ENCODE assay signal across 8 cellular contexts in genomic region chr7:2844153-2845077, GRCh38. TPM values are rescaled to one million over a fixed set of nuclear protein-coding genes. Genes with fewer than 3 reads are reported as not detected.
A peak's percentile ranks its signal among the peaks of the same experiment; 100 is the strongest.
DNase-seq lines count a peak whose midpoint lies in the region; ATAC-seq and TF ChIP-seq lines count a peak whose summit lies in the region.

GNA12 (minus strand) TSS chr7:2844308; CDS start chr7:2844161, 147 bp downstream.

- no peaks in the 10 kb centered on the region for H3K27me3 ChIP-seq in RWPE2 (ENCODE audit: insufficient read depth, poor library complexity, severe bottlenecking)

- H3K27ac ChIP-seq in RWPE2 (ENCODE audit: poor library complexity, severe bottlenecking): peak within 1 kb of the TSS; percentile 37

- no peaks in the 10 kb centered on the region for H3K9me3 ChIP-seq in RWPE2 (ENCODE audit: severe bottlenecking)

- intact Hi-C loops in activated T-helper 2 cell treated with anti-CD3 and anti-CD28 coated beads, Interferon-gamma antibody, Interleukin-2, Interleukin-4, amounts not matched to agents 10 μg/mL and 5 μg/mL and 100 μg/mL, durations not matched to agents 14 hours and 24 hours and 36 hours (cut with micrococcal nuclease): loop anchor here (2.0 to 5.0 kb wide), 2 partner anchors 72 to 87 kb away; no protein-coding TSS in a partner anchor

- DNase-seq in EH (ENCODE audit: low read depth) (peak; percentile 98), H4 (ENCODE audit: low spot score) (peak; percentile 100), LoVo (ENCODE audit: low spot score) (peak; percentile 100), RWPE2 (ENCODE audit: low spot score) (peak; percentile 97), fibroblast of peridontal ligament (ENCODE audit: extremely low read depth) (peak; percentile 97)
- DNase-seq in activated T-helper 2 cell treated with anti-CD3 and anti-CD28 coated beads, Interferon-gamma antibody, Interleukin-2, Interleukin-4, amounts not matched to agents 10 μg/mL and 5 μg/mL and 100 μg/mL, durations not matched to agents 14 hours and 24 hours and 36 hours (ENCODE audit: low spot score): peak; percentile 99

- no peaks in the 10 kb centered on the region for H3K27me3 Mint-ChIP-seq in activated T-helper 2 cell treated with anti-CD3 and anti-CD28 coated beads, Interferon-gamma antibody, Interleukin-2, Interleukin-4, amounts not matched to agents 10 μg/mL and 5 μg/mL and 100 μg/mL, durations not matched to agents 14 hours and 24 hours and 36 hours (ENCODE audit: low read depth)
- H3K27me3 Mint-ChIP-seq in nephron (ENCODE audit: low read depth): no peaks in the 10 kb centered on the region
- H3K27me3 Mint-ChIP-seq in stimulated activated naive CD8-positive, alpha-beta T cell treated with anti-CD3 and anti-CD28 coated beads, Interleukin-15, Interleukin-2, amounts not matched to agents 100 ng/mL and 50 ng/mL, for 24 hours: no peaks in the 10 kb centered on the region

- H3K27ac Mint-ChIP-seq in activated T-helper 2 cell treated with anti-CD3 and anti-CD28 coated beads, Interferon-gamma antibody, Interleukin-2, Interleukin-4, amounts not matched to agents 10 μg/mL and 5 μg/mL and 100 μg/mL, durations not matched to agents 14 hours and 24 hours and 36 hours: peak within 1 kb of the TSS; percentile 68
- peak within 1 kb of the TSS; percentile 70 to 93 (median 71) for H3K27ac Mint-ChIP-seq in nephron
- H3K27ac Mint-ChIP-seq in stimulated activated naive CD8-positive, alpha-beta T cell treated with anti-CD3 and anti-CD28 coated beads, Interleukin-15, Interleukin-2, amounts not matched to agents 100 ng/mL and 50 ng/mL, for 24 hours: peak within 1 kb of the TSS; percentile 66

- peak; percentile 93 for ATAC-seq in RWPE2 (ENCODE audit: low read depth)

- peaks cover 7% of the 10 kb centered on the region for H3K4me1 ChIP-seq in RWPE2 (ENCODE audit: insufficient read depth, poor library complexity, severe bottlenecking)

- H3K36me3 ChIP-seq in RWPE2 (ENCODE audit: low read depth): peaks cover 12% of the 10 kb centered on the region

- H3K36me3 Mint-ChIP-seq in activated T-helper 2 cell treated with anti-CD3 and anti-CD28 coated beads, Interferon-gamma antibody, Interleukin-2, Interleukin-4, amounts not matched to agents 10 μg/mL and 5 μg/mL and 100 μg/mL, durations not matched to agents 14 hours and 24 hours and 36 hours (ENCODE audit: low read depth): peaks cover 29% of the 10 kb centered on the region
- peaks cover 27% of the 10 kb centered on the region for H3K36me3 Mint-ChIP-seq in nephron (ENCODE audit: low read depth)
- peaks cover 14% of the 10 kb centered on the region for H3K36me3 Mint-ChIP-seq in stimulated activated naive CD8-positive, alpha-beta T cell treated with anti-CD3 and anti-CD28 coated beads, Interleukin-15, Interleukin-2, amounts not matched to agents 100 ng/mL and 50 ng/mL, for 24 hours (ENCODE audit: low read depth)

- no peaks in the 10 kb centered on the region for H3K9me3 Mint-ChIP-seq in activated T-helper 2 cell treated with anti-CD3 and anti-CD28 coated beads, Interferon-gamma antibody, Interleukin-2, Interleukin-4, amounts not matched to agents 10 μg/mL and 5 μg/mL and 100 μg/mL, durations not matched to agents 14 hours and 24 hours and 36 hours
- H3K9me3 Mint-ChIP-seq in nephron: peaks cover 2% of the 10 kb centered on the region
- no peaks in the 10 kb centered on the region for H3K9me3 Mint-ChIP-seq in stimulated activated naive CD8-positive, alpha-beta T cell treated with anti-CD3 and anti-CD28 coated beads, Interleukin-15, Interleukin-2, amounts not matched to agents 100 ng/mL and 50 ng/mL, for 24 hours

- H3K4me3 Mint-ChIP-seq in activated T-helper 2 cell treated with anti-CD3 and anti-CD28 coated beads, Interferon-gamma antibody, Interleukin-2, Interleukin-4, amounts not matched to agents 10 μg/mL and 5 μg/mL and 100 μg/mL, durations not matched to agents 14 hours and 24 hours and 36 hours (ENCODE audit: low read depth): peak within 1 kb of the TSS; percentile 83
- H3K4me3 Mint-ChIP-seq in nephron: peak within 1 kb of the TSS; percentile 86 to 91 (median 90)
- peak within 1 kb of the TSS; percentile 80 for H3K4me3 Mint-ChIP-seq in stimulated activated naive CD8-positive, alpha-beta T cell treated with anti-CD3 and anti-CD28 coated beads, Interleukin-15, Interleukin-2, amounts not matched to agents 100 ng/mL and 50 ng/mL, for 24 hours

- peak within 1 kb of the TSS; percentile 77 for H3K4me3 ChIP-seq in RWPE2 (ENCODE audit: severe bottlenecking)

- H3K4me1 Mint-ChIP-seq in activated T-helper 2 cell treated with anti-CD3 and anti-CD28 coated beads, Interferon-gamma antibody, Interleukin-2, Interleukin-4, amounts not matched to agents 10 μg/mL and 5 μg/mL and 100 μg/mL, durations not matched to agents 14 hours and 24 hours and 36 hours (ENCODE audit: low read depth): peaks cover 25% of the 10 kb centered on the region
- H3K4me1 Mint-ChIP-seq in nephron: peaks cover 30% of the 10 kb centered on the region
- H3K4me1 Mint-ChIP-seq in stimulated activated naive CD8-positive, alpha-beta T cell treated with anti-CD3 and anti-CD28 coated beads, Interleukin-15, Interleukin-2, amounts not matched to agents 100 ng/mL and 50 ng/mL, for 24 hours (ENCODE audit: low read depth): peaks cover 41% of the 10 kb centered on the region

- no peak for TF ChIP-seq CTCF in RWPE2 (IDR thresholded peaks at IDR 0.05; ENCODE audit: poor library complexity, severe bottlenecking)
- TF ChIP-seq CTCF in nephron (IDR thresholded peaks at IDR 0.05; ENCODE audit: unreplicated experiment in 3 of 3): no peak

RNA-seq across cellular contexts. Expression of gene GNA12, which starts in this region (rescaled TPM):
- total RNA-seq in H4 (2014; rRNA removed; shearing (Covaris generic)): 14.4 and 24.4 TPM in 2 replicates
- total RNA-seq in activated T-helper 2 cell treated with anti-CD3 and anti-CD28 coated beads, Interferon-gamma antibody, Interleukin-2, Interleukin-4, amounts not matched to agents 10 μg/mL and 5 μg/mL and 100 μg/mL, durations not matched to agents 14 hours and 24 hours and 36 hours: 40.9 and 41.4 TPM in 2 replicates

Comparison
In these comparisons a context has a peak if more than half of its experiments do, and no peak if none do; other contexts are left out.
1. Peak in every context shown above with its lines: DNase-seq, ATAC-seq, H3K4me3 ChIP-seq and H3K27ac ChIP-seq.